8 cellular contexts compared by ENCODE assay signal in the genomic region with DNA sequence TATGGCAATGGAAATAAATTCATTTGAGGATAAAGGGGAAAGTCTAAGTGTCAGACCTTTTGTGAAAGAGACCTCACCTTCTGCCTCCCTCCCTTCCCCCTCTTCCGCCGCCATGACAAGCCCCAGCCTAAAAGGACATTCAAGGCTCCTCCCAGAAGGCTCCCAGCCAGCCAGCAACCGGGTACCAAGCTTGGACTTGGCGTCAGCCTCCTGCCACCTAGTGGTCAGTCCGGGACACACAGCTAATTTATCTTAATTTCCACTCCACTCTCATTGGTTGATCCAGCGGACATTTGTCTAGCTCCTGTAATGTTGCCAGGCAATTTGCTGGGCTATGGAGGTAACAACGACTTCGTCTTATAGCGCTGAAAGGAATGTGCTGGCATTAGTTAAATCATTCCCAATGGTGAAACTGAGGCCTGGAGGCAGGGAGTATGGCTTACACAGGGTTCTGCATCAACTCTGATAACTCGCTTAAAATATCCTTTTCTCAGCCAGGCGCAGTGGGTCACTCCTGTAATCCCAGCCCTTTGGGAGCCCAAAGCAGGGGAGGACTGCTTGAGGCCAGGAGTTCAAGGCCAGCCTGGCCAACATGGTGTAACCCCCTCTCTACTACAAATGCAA. TPM values are rescaled to one million over a fixed set of nuclear protein-coding genes. Genes with fewer than 3 reads are reported as not detected.
A peak's percentile ranks its signal among the peaks of the same experiment; 100 is the strongest.
DNase-seq lines count a peak whose midpoint lies in the region; ATAC-seq and TF ChIP-seq lines count a peak whose summit lies in the region.

No MANE protein-coding gene starts in this region.

- POLR2A ChIA-PET in IMR-90 (lab: Charles Lee; ENCODE audit: unreplicated experiment): no interaction called here
- POLR2A ChIA-PET in OCI-LY7 (lab: Charles Lee): no interaction called here

- no peaks in the 10 kb centered on the region for H3K79me1 ChIP-seq in IMR-90 (ENCODE audit: low read depth in 1 of 2, low read length in 2 of 2)

- H3K36me3 ChIP-seq in DND-41 (ENCODE audit: insufficient read depth, low read length) (no peaks in the 10 kb centered on the region), IMR-90 (ENCODE audit: control insufficient read depth, insufficient read depth, low read length) (no peaks in the 10 kb centered on the region), OCI-LY7 (ENCODE audit: insufficient read depth, low read length) (no peaks in the 10 kb centered on the region), neural cell (ENCODE audit: insufficient read depth, low read length) (no peaks in the 10 kb centered on the region)

- no peak for TF ChIP-seq POLR2A in IMR-90 (IDR thresholded peaks at IDR 0.05; ENCODE audit: low read depth, low read length)

- H3K27ac ChIP-seq in DND-41 (ENCODE audit: low read length): no peak overlapping the region
- H3K27ac ChIP-seq in IMR-90 (ENCODE audit: insufficient read depth, low read length): no peak overlapping the region
- H3K27ac ChIP-seq in OCI-LY7 (ENCODE audit: low read depth, low read length, poor library complexity, severe bottlenecking): no peak overlapping the region
- no peak overlapping the region for H3K27ac ChIP-seq in neural cell (ENCODE audit: low read length)

- H3K9me2 ChIP-seq in OCI-LY7 (ENCODE audit: insufficient read depth, low read length) (no peaks in the 10 kb centered on the region), neural cell (ENCODE audit: insufficient read depth, low read length) (no peaks in the 10 kb centered on the region)

- no peaks in the 10 kb centered on the region for H3F3A ChIP-seq in neural cell (ENCODE audit: insufficient read depth, low read length, poor library complexity, severe bottlenecking)

- no peak for TF ChIP-seq EP300 in neural cell (conservative IDR thresholded peaks at IDR 0.05; ENCODE audit: poor library complexity, severe bottlenecking)

- no peak overlapping the region for H4K91ac ChIP-seq in IMR-90 (ENCODE audit: insufficient read depth, low read depth, low read length)

- BruUV-seq in IMR-90 (replicated peaks; lab: Mats Ljungman, UMichigan): no TSS peak
- no TSS peak for BruUV-seq in OCI-LY7 (replicated peaks; lab: Mats Ljungman, UMichigan)

- H3K9ac ChIP-seq in DND-41 (ENCODE audit: low read depth, low read length) (no peak overlapping the region), IMR-90 (ENCODE audit: low read depth, low read length) (no peak overlapping the region), neural cell (ENCODE audit: low read length) (no peak overlapping the region)

- TF ChIP-seq RAD21 in IMR-90 (IDR thresholded peaks at IDR 0.05; ENCODE audit: low read length) (peak; percentile 95), neural cell (conservative IDR thresholded peaks at IDR 0.05) (peak; percentile 88)

- H3K4me3 ChIP-seq in DND-41 (ENCODE audit: low read depth in 1 of 2, low read length in 2 of 2) (no peak overlapping the region), IMR-90 (ENCODE audit: insufficient read depth, low read depth, low read length) (no peak overlapping the region), OCI-LY7 (ENCODE audit: low read depth, low read length, poor library complexity, severe bottlenecking) (no peak overlapping the region), fibroblast of mammary gland (ENCODE audit: control insufficient read depth, low read depth, low read length) (no peak overlapping the region), neural cell (ENCODE audit: low read length) (no peak overlapping the region)

- H2AK9ac ChIP-seq in IMR-90 (replicated peaks; ENCODE audit: low read depth, low read length, poor library complexity): no peak overlapping the region

- no peak overlapping the region for H4K8ac ChIP-seq in IMR-90 (ENCODE audit: low read depth in 2 of 2, low read length in 2 of 2)

- H2BK20ac ChIP-seq in IMR-90 (ENCODE audit: low read depth, low read length): no peak overlapping the region

- no peak overlapping the region for H3K14ac ChIP-seq in IMR-90 (replicated peaks; ENCODE audit: low read depth, low read length)

- H2BK120ac ChIP-seq in IMR-90 (ENCODE audit: low read depth, low read length): no peak overlapping the region

- 0 out of 2 replicates have a peak, but pooled peaks cover 5% of the 10 kb centered on the region for H3K4me1 ChIP-seq in DND-41 (ENCODE audit: insufficient read depth, low read length)
- H3K4me1 ChIP-seq in IMR-90 (ENCODE audit: control insufficient read depth, insufficient read depth, low read length): no peaks in the 10 kb centered on the region
- H3K4me1 ChIP-seq in OCI-LY7 (ENCODE audit: insufficient read depth, low read length, poor library complexity, severe bottlenecking): no peaks in the 10 kb centered on the region

- no peak overlapping the region for H3K23ac ChIP-seq in IMR-90 (ENCODE audit: low read depth, low read length)

- no peak overlapping the region for H2BK5ac ChIP-seq in IMR-90 (ENCODE audit: low read depth, low read length, poor library complexity, severe bottlenecking)

- CTCF ChIA-PET in IMR-90 (lab: Yijun Ruan, JAX): interaction anchor here (0.6 to 2.5 kb wide), 20 partner anchors 8 to 420 kb away, joined by 3 to 13 read pairs (median 4); no protein-coding TSS in a partner anchor
- CTCF ChIA-PET in OCI-LY7 (lab: Charles Lee; ENCODE audit: unreplicated experiment): interaction anchor here (0.5 to 1.6 kb wide), 7 partner anchors 10 to 1913 kb away, joined by 3 to 5 read pairs (median 3); no protein-coding TSS in a partner anchor

- no peak overlapping the region for H2BK15ac ChIP-seq in IMR-90 (ENCODE audit: low read depth, low read length)

- in situ Hi-C loops in IMR-90 (cut with MboI; ENCODE audit: low sequenced_read_pairs): loop anchor here (25.0 kb wide), 1 partner anchor 766 kb away; no protein-coding TSS in a partner anchor

- no peak overlapping the region for H4K5ac ChIP-seq in IMR-90 (ENCODE audit: low read depth, low read length)

- dilution Hi-C loops in IMR-90 (cut with HindIII; ENCODE audit: low sequenced_read_pairs, unreplicated experiment): no loop called here

- H3K79me2 ChIP-seq in DND-41 (ENCODE audit: insufficient read depth, low read length) (no peaks in the 10 kb centered on the region), OCI-LY7 (ENCODE audit: insufficient read depth, low read depth, low read length) (no peaks in the 10 kb centered on the region), neural cell (replicated peaks; ENCODE audit: insufficient read depth, low read length) (no peaks in the 10 kb centered on the region)

- WGBS in IMR-90 (ENCODE audit: extremely low coverage in 2 of 2, insufficient read length in 1 of 2), 2 experiments: no CpG with 5 or more reads among the region's 11 CpGs

- no peaks in the 10 kb centered on the region for H4K20me1 ChIP-seq in DND-41 (ENCODE audit: insufficient read depth, low read length)
- H4K20me1 ChIP-seq in IMR-90 (ENCODE audit: insufficient read depth, low read length): no peaks in the 10 kb centered on the region
- no peaks in the 10 kb centered on the region for H4K20me1 ChIP-seq in OCI-LY7 (ENCODE audit: insufficient read depth, low read length)
- H4K20me1 ChIP-seq in neural cell (ENCODE audit: insufficient read depth): no peaks in the 10 kb centered on the region

- H3K56ac ChIP-seq in IMR-90 (ENCODE audit: extremely low read depth, insufficient read depth, low read length): no peak overlapping the region

- H2AK5ac ChIP-seq in IMR-90 (ENCODE audit: low read depth, low read length): no peak overlapping the region

- no peaks in the 10 kb centered on the region for H3K27me3 ChIP-seq in DND-41 (ENCODE audit: insufficient read depth, low read length, poor library complexity)
- peaks cover 4% of the 10 kb centered on the region for H3K27me3 ChIP-seq in IMR-90 (ENCODE audit: control insufficient read depth, insufficient read depth, low read length)
- no peaks in the 10 kb centered on the region for H3K27me3 ChIP-seq in neural cell (ENCODE audit: insufficient read depth, low read depth, low read length)

- H3K18ac ChIP-seq in IMR-90 (ENCODE audit: low read depth, low read length): no peak overlapping the region

- H2AFZ ChIP-seq in DND-41 (ENCODE audit: low read depth, low read length): no peak overlapping the region; the same call in 1 of the 2 replicates
- peak overlapping the region; percentile 24 for H2AFZ ChIP-seq in IMR-90 (replicated peaks; ENCODE audit: low read length, poor library complexity)
- peak overlapping the region; percentile 50; the same call in 1 of the 2 replicates for H2AFZ ChIP-seq in OCI-LY7 (ENCODE audit: low read length)
- H2AFZ ChIP-seq in neural cell (ENCODE audit: low read depth, low read length): no peak overlapping the region

- H3K9me3 ChIP-seq in DND-41 (ENCODE audit: insufficient read depth, low read length, severe bottlenecking) (no peaks in the 10 kb centered on the region), IMR-90 (ENCODE audit: control insufficient read depth, insufficient read depth, low read length) (no peaks in the 10 kb centered on the region), OCI-LY7 (ENCODE audit: low read length) (no peaks in the 10 kb centered on the region), neural cell (ENCODE audit: low read length) (no peaks in the 10 kb centered on the region)

- peak overlapping the region; percentile 14; the same call in 1 of the 2 replicates for H3K4me2 ChIP-seq in DND-41 (ENCODE audit: insufficient read depth, low read length)
- H3K4me2 ChIP-seq in IMR-90 (ENCODE audit: low read depth, low read length): no peak overlapping the region
- 0 out of 2 replicates have a peak overlapping the region, but pooled peaks have one; percentile 23 for H3K4me2 ChIP-seq in OCI-LY7 (ENCODE audit: low read length)
- H3K4me2 ChIP-seq in neural cell (ENCODE audit: low read length): no peak overlapping the region

- H3K9me1 ChIP-seq in IMR-90 (ENCODE audit: insufficient read depth, low read length): no peaks in the 10 kb centered on the region

- DNase-seq in DND-41 (peak; percentile 82), IMR-90 (peak; percentile 90), OCI-LY7 (ENCODE audit: low spot score) (peak; percentile 79), fibroblast of mammary gland (ENCODE audit: low read depth) (peak; percentile 87), stromal cell of bone marrow (ENCODE audit: low read depth) (peak; percentile 43)
- DNase-seq in activated T-cell treated with anti-CD3 and anti-CD28 coated beads, Interleukin-2, amount 50 U/mL, for 1 hour: peak; percentile 46

- intact Hi-C loops in IMR-90 (cut with micrococcal nuclease): loop anchor here (1.0 to 2.0 kb wide), 4 partner anchors 32 to 767 kb away; no protein-coding TSS in a partner anchor
- intact Hi-C loops in OCI-LY7 (cut with micrococcal nuclease; ENCODE audit: unreplicated experiment): loop anchor here (10.0 kb wide), 1 partner anchor 328 kb away; no protein-coding TSS in a partner anchor

- ATAC-seq in DND-41 (ENCODE audit: insufficient read depth, low read depth) (peak; percentile 96), GM21619 (IDR thresholded peaks at IDR 0.05; ENCODE audit: unreplicated experiment) (peak; percentile 99), IMR-90 (ENCODE audit: low read depth) (peak; percentile 98)

- peak; percentile 92 for TF ChIP-seq CTCF in DND-41 (IDR thresholded peaks at IDR 0.05; ENCODE audit: borderline replicate concordance, extremely low read depth, low read length, poor library complexity, severe bottlenecking)
- TF ChIP-seq CTCF in IMR-90 (conservative IDR thresholded peaks at IDR 0.05; ENCODE audit: low read depth, low read length): peak; percentile 99
- TF ChIP-seq CTCF in OCI-LY7 (conservative IDR thresholded peaks at IDR 0.05; ENCODE audit: low read length): peak; percentile 91
- peak; percentile 82 for TF ChIP-seq CTCF in fibroblast of mammary gland (conservative IDR thresholded peaks at IDR 0.05; ENCODE audit: control insufficient read depth, insufficient read depth, low read depth, low read length)
- TF ChIP-seq CTCF in neural cell (IDR thresholded peaks at IDR 0.05; ENCODE audit: poor library complexity, severe bottlenecking): peak; percentile 92

- H3K4ac ChIP-seq in IMR-90 (ENCODE audit: low read depth, low read length): no peak overlapping the region

RNA-seq across cellular contexts. Expression of a gene that starts 19.3 kb away (rescaled TPM):
- total RNA-seq in IMR-90 (2012; rRNA removed): not detected in 2 replicates
- polyA plus RNA-seq in IMR-90 (2012; rRNA removed): not detected in 2 replicates
- polyA plus RNA-seq in IMR-90 (2012; cell fraction: cytosol; rRNA removed): not detected in 2 replicates
- polyA plus RNA-seq in IMR-90 (2012; cell fraction: nucleus; rRNA removed; ENCODE audit: low replicate concordance): not detected in 2 replicates
- not detected in 2 replicates for total RNA-seq in OCI-LY7 (2014; rRNA removed; shearing (Covaris generic))
- not detected in 2 replicates for total RNA-seq in OCI-LY7 (2022)
- not detected in 2 replicates for polyA plus RNA-seq in neural cell
- not detected in 2 replicates for polyA minus RNA-seq in neural cell

Comparison
In these comparisons a context has a peak if more than half of its experiments do, and no peak if none do; other contexts are left out.
1. H2AFZ ChIP-seq: peak in IMR-90 (single experiment) and OCI-LY7 (single experiment); none in DND-41 (single experiment) and neural cell (single experiment).
2. H3K4me2 ChIP-seq: peak in DND-41 (single experiment) and OCI-LY7 (single experiment); none in IMR-90 (single experiment) and neural cell (single experiment).
3. Peak in every context shown above with its lines, with median percentiles within 50 percentile points of each other: ATAC-seq, DNase-seq and CTCF ChIP-seq.